In genomic region chr11:69496631-69497220, GRCh38 we compare ENCODE assay signal across 1 cellular context.
A peak's percentile ranks its signal among the peaks of the same experiment; 100 is the strongest.
TF ChIP-seq lines count a peak whose summit lies in the region.

No MANE protein-coding gene starts in this region.

TF ChIP-seq in HepG2, 621 proteins besides CTCF, POLR2A, EP300 and RAD21 (continues in another document):
- TF ChIP-seq ZBTB34 (CRISPR knock-in tag; IDR thresholded peaks at IDR 0.05) (0 out of 2 replicates have a peak, but pooled peaks have one; percentile 32), IRF9 (CRISPR knock-in tag; IDR thresholded peaks at IDR 0.05; ENCODE audit: borderline replicate concordance) (no peak), ZNF598 (CRISPR knock-in tag; IDR thresholded peaks at IDR 0.05; ENCODE audit: borderline replicate concordance) (no peak), ZSCAN29 (CRISPR knock-in tag; conservative IDR thresholded peaks at IDR 0.05) (peak; percentile 97), ZNF142 (CRISPR knock-in tag; IDR thresholded peaks at IDR 0.05) (0 out of 2 replicates have a peak, but pooled peaks have one; percentile 2), MYNN (CRISPR knock-in tag; IDR thresholded peaks at IDR 0.05; ENCODE audit: low read depth) (no peak), ZBTB21 (CRISPR knock-in tag; IDR thresholded peaks at IDR 0.05) (no peak), ZNF703 (CRISPR knock-in tag; IDR thresholded peaks at IDR 0.05; ENCODE audit: borderline replicate concordance) (no peak), PRDM15 (CRISPR knock-in tag; IDR thresholded peaks at IDR 0.05) (no peak), SALL2 (CRISPR knock-in tag; IDR thresholded peaks at IDR 0.05) (no peak), SRSF1 (optimal IDR thresholded peaks at IDR 0.05; ENCODE audit: low read depth, low read length) (no peak), SIX1 (CRISPR knock-in tag; IDR thresholded peaks at IDR 0.05; ENCODE audit: borderline replicate concordance) (no peak), EEA1 (CRISPR knock-in tag; IDR thresholded peaks at IDR 0.05; ENCODE audit: borderline replicate concordance) (no peak), ZSCAN30 (CRISPR knock-in tag; IDR thresholded peaks at IDR 0.05) (no peak), ZNF570 (CRISPR knock-in tag; IDR thresholded peaks at IDR 0.05; ENCODE audit: borderline replicate concordance) (no peak), ZNF720 (CRISPR knock-in tag; IDR thresholded peaks at IDR 0.05) (no peak), ZNF562 (CRISPR knock-in tag; IDR thresholded peaks at IDR 0.05; ENCODE audit: borderline replicate concordance) (no peak), ZNF430 (CRISPR knock-in tag; IDR thresholded peaks at IDR 0.05) (no peak), ARID2 (CRISPR knock-in tag; IDR thresholded peaks at IDR 0.05; ENCODE audit: borderline replicate concordance) (0 out of 2 replicates have a peak, but pooled peaks have one; percentile 25), E2F2 (CRISPR knock-in tag; IDR thresholded peaks at IDR 0.05; ENCODE audit: borderline replicate concordance) (no peak), MED8 (CRISPR knock-in tag; IDR thresholded peaks at IDR 0.05; ENCODE audit: insufficient replicate concordance) (no peak), CHD4 (IDR thresholded peaks at IDR 0.05; ENCODE audit: borderline replicate concordance, low read length) (no peak), HNF1A (IDR thresholded peaks at IDR 0.05; ENCODE audit: low read depth) (no peak), HNF1A (CRISPR knock-in tag; IDR thresholded peaks at IDR 0.05; ENCODE audit: borderline replicate concordance) (0 out of 2 replicates have a peak, but pooled peaks have one; percentile 18), ZNF547 (CRISPR knock-in tag; IDR thresholded peaks at IDR 0.05) (no peak), ZNF24 (IDR thresholded peaks at IDR 0.05) (no peak), ZFYVE20 (CRISPR knock-in tag; IDR thresholded peaks at IDR 0.05; ENCODE audit: borderline replicate concordance, low read depth) (no peak), ATRX (CRISPR knock-in tag; IDR thresholded peaks at IDR 0.05; ENCODE audit: borderline replicate concordance) (no peak), ZNF207 (IDR thresholded peaks at IDR 0.05; ENCODE audit: borderline replicate concordance) (no peak), ZNF225 (CRISPR knock-in tag; IDR thresholded peaks at IDR 0.05) (no peak), NFRKB (IDR thresholded peaks at IDR 0.05) (no peak), ZFY (CRISPR knock-in tag; IDR thresholded peaks at IDR 0.05) (no peak), KAT8 (CRISPR knock-in tag; IDR thresholded peaks at IDR 0.05) (no peak), ZNF44 (CRISPR knock-in tag; IDR thresholded peaks at IDR 0.05) (no peak), ZBTB26 (CRISPR knock-in tag; IDR thresholded peaks at IDR 0.05; ENCODE audit: borderline replicate concordance) (no peak), MIER2 (CRISPR knock-in tag; IDR thresholded peaks at IDR 0.05) (no peak), ZNF704 (CRISPR knock-in tag; IDR thresholded peaks at IDR 0.05; ENCODE audit: borderline replicate concordance) (no peak)
- TF ChIP-seq, protein P1, sequence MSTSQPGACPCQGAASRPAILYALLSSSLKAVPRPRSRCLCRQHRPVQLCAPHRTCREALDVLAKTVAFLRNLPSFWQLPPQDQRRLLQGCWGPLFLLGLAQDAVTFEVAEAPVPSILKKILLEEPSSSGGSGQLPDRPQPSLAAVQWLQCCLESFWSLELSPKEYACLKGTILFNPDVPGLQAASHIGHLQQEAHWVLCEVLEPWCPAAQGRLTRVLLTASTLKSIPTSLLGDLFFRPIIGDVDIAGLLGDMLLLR (CRISPR knock-in tag; IDR thresholded peaks at IDR 0.05), result 0 out of 2 replicates have a peak, but pooled peaks have one; percentile 31
- TF ChIP-seq, protein P2, sequence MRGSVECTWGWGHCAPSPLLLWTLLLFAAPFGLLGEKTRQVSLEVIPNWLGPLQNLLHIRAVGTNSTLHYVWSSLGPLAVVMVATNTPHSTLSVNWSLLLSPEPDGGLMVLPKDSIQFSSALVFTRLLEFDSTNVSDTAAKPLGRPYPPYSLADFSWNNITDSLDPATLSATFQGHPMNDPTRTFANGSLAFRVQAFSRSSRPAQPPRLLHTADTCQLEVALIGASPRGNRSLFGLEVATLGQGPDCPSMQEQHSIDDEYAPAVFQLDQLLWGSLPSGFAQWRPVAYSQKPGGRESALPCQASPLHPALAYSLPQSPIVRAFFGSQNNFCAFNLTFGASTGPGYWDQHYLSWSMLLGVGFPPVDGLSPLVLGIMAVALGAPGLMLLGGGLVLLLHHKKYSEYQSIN (CRISPR knock-in tag; IDR thresholded peaks at IDR 0.05; ENCODE audit: borderline replicate concordance), result no peak
